14 cellular contexts compared by ENCODE assay signal in genomic region chr12:93336344-93336743, GRCh38. TPM values are rescaled to one million over a fixed set of nuclear protein-coding genes. Genes with fewer than 3 reads are reported as not detected.
DNase-seq lines count a peak whose midpoint lies in the region; ATAC-seq, FAIRE-seq and TF ChIP-seq lines count a peak whose summit lies in the region.
"Had no signal": no experiment of that assay in that cellular context is flagged by ENCODE, and none has a peak within 500 bp of the region (broad histone marks: within the 10 kb centered on the region; RNA-seq: fewer than 3 reads in every experiment).

No MANE protein-coding gene starts in this region.

- ATAC-seq in K562 (peak; percentile 46), GM18870 (IDR thresholded peaks at IDR 0.05; ENCODE audit: unreplicated experiment) (no peak)

- peaks cover 13 to 22% of the 10 kb centered on the region in 2 experiments; a peak in 4 of 5 replicates for H3K4me1 ChIP-seq in K562 (replicated peaks in 1 of 2; ENCODE audit: control insufficient read depth in 2 of 2, insufficient read depth in 2 of 2, low read length in 2 of 2)

- no peaks in the 10 kb centered on the region for H3K9me3 ChIP-seq in K562 (replicated peaks; ENCODE audit: control insufficient read depth, insufficient read depth, low read depth, low read length)
- H3K9me3 ChIP-seq: tibial nerve had no signal

- BruUV-seq in K562 (replicated peaks; lab: Mats Ljungman, UMichigan): no TSS peak

- no peaks in the 10 kb centered on the region for H3K27me3 ChIP-seq in K562 (ENCODE audit: control insufficient read depth in 2 of 2, insufficient read depth in 2 of 2, low read length in 2 of 2)
- H3K27me3 ChIP-seq: tibial nerve had no signal

- H3K4me3 ChIP-seq in K562: no peak overlapping the region
- no peak overlapping the region for H3K4me3 ChIP-seq in skeletal muscle cell (ENCODE audit: low read depth, low read length)
- H3K4me3 ChIP-seq: PC-9, tibial nerve had no signal

- H3K9me1 ChIP-seq in K562 (ENCODE audit: control insufficient read depth, insufficient read depth, low read length): no peaks in the 10 kb centered on the region

- no peaks in the 10 kb centered on the region for H4K20me1 ChIP-seq in K562 (replicated peaks; ENCODE audit: control insufficient read depth, insufficient read depth, low read length)

- no peak for TF ChIP-seq EP300 in K562 (IDR thresholded peaks at IDR 0.05; ENCODE audit: low read length)

- no peak for TF ChIP-seq CTCF in K562 (IDR thresholded peaks at IDR 0.05 in 2 of 3, conservative IDR thresholded peaks at IDR 0.05 in 1 of 3; ENCODE audit: insufficient read depth in 2 of 3, low read depth in 1 of 3, low read length in 3 of 3)

- POLR2A ChIA-PET in K562 (lab: Yijun Ruan, JAX): no interaction called here

- TF ChIP-seq RAD21 in K562 (CRISPR knock-in tag; conservative IDR thresholded peaks at IDR 0.05 in 1 of 2, IDR thresholded peaks at IDR 0.05 in 1 of 2): no peak

- peak overlapping the region; percentile 38; the same call in 1 of the 3 replicates for H3K27ac ChIP-seq in K562 (ENCODE audit: extremely low read depth, low read depth, low read length)
- H3K27ac ChIP-seq: PC-9 had no signal

- no peak for TF ChIP-seq POLR2A in K562 (conservative IDR thresholded peaks at IDR 0.05)

- intact Hi-C loops in K562 (cut with micrococcal nuclease): no loop called here

- DNase-seq in SIG-M5 treated with dmso at 0.1 percent for 504 hours (lab: John Stamatoyannopoulos, UW; ENCODE audit: unreplicated experiment): peak; percentile 27
- DNase-seq in SIG-M5 (lab: John Stamatoyannopoulos, UW): no peak
- no peak for DNase-seq in K562 (ENCODE audit: extremely low read depth in 1 of 4, low spot score in 3 of 4)
- DNase-seq in hepatic stellate cell (ENCODE audit: low spot score): peak; percentile 18
- peak; percentile 79 for DNase-seq in skeletal muscle cell (ENCODE audit: low read depth)
- DNase-seq in stimulated activated CD4-positive, alpha-beta T cell treated with anti-CD3 and anti-CD28 coated beads, Interleukin-4, amount 100 ng/mL, for 24 hours: no peak
- no peak for DNase-seq in T1000 (lab: John Stamatoyannopoulos, UW)
- DNase-seq: 8988T; NCI-H1048; NCI-H226; PC-9; stimulated activated CD4-positive, alpha-beta T cell treated with anti-CD3 and anti-CD28 coated beads, Interleukin-12 subunit alpha, Interleukin-12 subunit beta, amount 100 ng/mL, for 4 hours had no signal

- no peak for FAIRE-seq in K562 (lab: Jason Lieb, UNC)

- no peak overlapping the region for H3K4me2 ChIP-seq in K562 (ENCODE audit: insufficient read depth, low read length)
- H3K4me2 ChIP-seq: PC-9 had no signal

- no peaks in the 10 kb centered on the region for H3K79me2 ChIP-seq in K562 (ENCODE audit: control insufficient read depth, insufficient read depth, low read length)

- peak overlapping the region in 1 of 2 experiments; percentile 17; a peak in 1 of 4 replicates for H3K9ac ChIP-seq in K562 (ENCODE audit: insufficient read depth in 1 of 2, low read depth in 2 of 2, low read length in 2 of 2)

- H3K36me3 ChIP-seq in K562 (ENCODE audit: control insufficient read depth, insufficient read depth, low read length): no peaks in the 10 kb centered on the region
- H3K36me3 ChIP-seq: tibial nerve had no signal

- 34% methylated on average over 4 of the region's 4 CpGs for WGBS in K562 (ENCODE audit: insufficient coverage, low coverage, missing lambda C conversion rate)

- peak overlapping the region; percentile 71 for H2AFZ ChIP-seq in K562 (ENCODE audit: low read depth, low read length)
- H2AFZ ChIP-seq: PC-9 had no signal

- in situ Hi-C loops in K562 (cut with MboI): no loop called here

- CTCF ChIA-PET in K562 (lab: Yijun Ruan, JAX; ENCODE audit: low intra/inter-chr PET ratio): no interaction called here

TF ChIP-seq in K562, 482 proteins besides CTCF, POLR2A, EP300 and RAD21:
- no peak for TF ChIP-seq KDM2B (CRISPR knock-in tag; IDR thresholded peaks at IDR 0.05)
- TF ChIP-seq NR2C2 (CRISPR knock-in tag; IDR thresholded peaks at IDR 0.05): no peak
- TF ChIP-seq NR2C2 (tag; IDR thresholded peaks at IDR 0.05): peak; percentile 7; the same call in 1 of the 2 replicates
- TF ChIP-seq SPI1 (IDR thresholded peaks at IDR 0.05; ENCODE audit: borderline replicate concordance, low read depth, low read length): peak; percentile 50; the same call in 1 of the 2 replicates
- TF ChIP-seq ZNF324 (CRISPR knock-in tag; IDR thresholded peaks at IDR 0.05): no peak
- TF ChIP-seq POLR2G (IDR thresholded peaks at IDR 0.05; ENCODE audit: low read depth, low read length): no peak
- TF ChIP-seq MXI1 (IDR thresholded peaks at IDR 0.05; ENCODE audit: low read depth, low read length): no peak

RNA-seq across cellular contexts. Expression of gene NUDT4, which starts 41.4 kb away (rescaled TPM):
- 29.5 and 81.9 TPM in 2 replicates for total RNA-seq in K562 (2011; cell fraction: chromatin; rRNA removed; ENCODE audit: low replicate concordance)
- total RNA-seq in K562 (2011; cell fraction: nucleolus; rRNA removed): 29.0 and 33.4 TPM in 2 replicates
- total RNA-seq in K562 (2011; cell fraction: nucleoplasm; rRNA removed): 63.9 and 138 TPM in 2 replicates
- total RNA-seq in K562 (2014; rRNA removed): 87.5 and 102 TPM in 2 replicates
- total RNA-seq in K562 (2014; rRNA removed; fragmentation: Illumina TruSeq; extraction: Trizol): 158 and 187 TPM in 2 replicates
- 87.4 and 99.2 TPM in 2 replicates for total RNA-seq in K562 (2015; rRNA removed; fragmentation: Illumina TruSeq; extraction: Trizol)
- total RNA-seq in K562 (2021): 132 and 147 TPM in 2 replicates
- polyA plus RNA-seq in K562 (2011; rRNA removed): 112 and 164 TPM in 2 replicates
- 57.9 and 68.4 TPM in 2 replicates for polyA plus RNA-seq in K562 (2011; cell fraction: cytosol; rRNA removed)
- 14.0 and 27.3 TPM in 2 replicates for polyA plus RNA-seq in K562 (2011; cell fraction: nucleus; rRNA removed)
- polyA plus RNA-seq in K562 (2012): 64.5 and 88.2 TPM in 2 replicates
- 116 and 128 TPM in 2 replicates for polyA plus RNA-seq in K562 (2014; fragmentation: Illumina TruSeq; extraction: Trizol)
- 10 to 100 TPM; 38.1 to 60.2 TPM for polyA plus RNA-seq in K562 (2014; fragmentation: Nextera tagmentation; extraction: Ambion mirVana)
- polyA plus RNA-seq in K562 (2014; rRNA removed): 84.6 and 94.2 TPM in 2 replicates
- 147 and 162 TPM in 2 replicates for polyA minus RNA-seq in K562 (2011; rRNA and poly(A)+ RNA removed)
- polyA minus RNA-seq in K562 (2011; cell fraction: cytosol; rRNA and poly(A)+ RNA removed): 62.3 and 75.6 TPM in 2 replicates
- polyA minus RNA-seq in K562 (2011; cell fraction: nucleus; rRNA and poly(A)+ RNA removed): 27.5 and 37.5 TPM in 2 replicates

Comparison
In these comparisons a context has a peak if more than half of its experiments do, and no peak if none do; other contexts are left out.
1. DNase-seq: peak in SIG-M5 treated with dmso at 0.1 percent for 504 hours (single experiment), hepatic stellate cell (single experiment) and skeletal muscle cell (single experiment); none in SIG-M5 (single experiment), K562 (0 of 4), stimulated activated CD4-positive, alpha-beta T cell treated with anti-CD3 and anti-CD28 coated beads, Interleukin-4, amount 100 ng/mL, for 24 hours (single experiment) and T1000 (single experiment).